Comparison of ENCODE assay signal across 8 cellular contexts in the genomic region with DNA sequence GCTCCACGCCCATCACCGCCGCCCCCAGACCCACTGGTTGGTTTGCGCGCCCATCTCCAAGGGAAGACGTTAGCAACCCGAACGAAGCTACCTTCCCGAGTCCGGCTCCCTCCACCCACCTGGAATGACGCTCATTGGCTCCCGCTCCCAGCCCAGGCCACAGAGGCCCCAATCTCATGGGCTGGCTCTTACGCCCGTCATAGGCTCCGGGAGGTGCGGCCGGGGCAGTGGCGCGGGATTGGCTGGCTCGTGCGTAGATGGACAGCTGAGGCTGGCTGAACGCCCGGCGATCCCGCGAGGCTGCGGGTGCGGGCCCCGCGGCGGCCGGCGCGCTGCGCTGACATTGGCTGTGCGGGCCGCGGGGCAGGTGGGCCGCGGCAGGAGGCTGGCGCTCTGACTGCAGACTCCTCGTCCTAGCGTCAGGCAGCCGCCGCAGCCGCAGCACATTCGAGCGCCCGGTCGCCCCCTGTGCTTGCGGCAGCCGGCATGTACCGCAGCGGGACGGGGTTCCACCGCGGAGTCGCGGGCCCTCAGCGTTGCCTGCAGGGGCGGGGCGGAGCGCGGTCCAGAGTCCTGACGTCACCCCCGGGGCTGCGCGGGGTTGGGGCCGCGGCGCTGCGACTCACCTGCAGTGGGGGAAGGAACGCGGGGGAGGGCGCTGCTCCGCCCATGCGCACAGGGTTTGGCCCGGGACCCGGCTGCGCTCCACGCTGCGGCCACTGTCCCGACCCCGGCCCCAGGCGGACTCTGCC. TPM values are rescaled to one million over a fixed set of nuclear protein-coding genes. Genes with fewer than 3 reads are reported as not detected.
A peak's percentile ranks its signal among the peaks of the same experiment; 100 is the strongest.
DNase-seq lines count a peak whose midpoint lies in the region; ATAC-seq and TF ChIP-seq lines count a peak whose summit lies in the region.

No MANE protein-coding gene starts in this region.

- H3K4me3 ChIP-seq in AG04450 (ENCODE audit: low read depth, low read length): peak overlapping the region; percentile 92
- H3K4me3 ChIP-seq in colonic mucosa: peak overlapping the region; percentile 95

- H3K27ac ChIP-seq in AG04450 (ENCODE audit: low read depth, low read length) (peak overlapping the region; percentile 21), colonic mucosa (peak overlapping the region; percentile 52)

- H3K9me3 ChIP-seq in AG04450 (ENCODE audit: control insufficient read depth, insufficient read depth, low read length) (no peaks in the 10 kb centered on the region; the same call in 1 of the 2 replicates), colonic mucosa (no peaks in the 10 kb centered on the region)

- POLR2A ChIA-PET in AG04450 (lab: Yijun Ruan, JAX): interaction anchor here (0.6 to 2.4 kb wide), 7 partner anchors 17 to 254 kb away, joined by 3 to 28 read pairs (median 3); no protein-coding TSS in a partner anchor

- TF ChIP-seq CTCF in AG04450 (IDR thresholded peaks at IDR 0.05; ENCODE audit: low read depth, low read length) (peak; percentile 9; the same call in 1 of the 2 replicates), colonic mucosa (IDR thresholded peaks at IDR 0.05) (no peak)

- DNase-seq in AG04450 (ENCODE audit: low read depth, low spot score) (peak; percentile 100), NCI-H345 treated with DMSO at 0.1 percent for 48 hours (lab: John Stamatoyannopoulos, UW; ENCODE audit: unreplicated experiment) (peak; percentile 86), colonic mucosa (peak; percentile 98), kidney tubule cell (ENCODE audit: low spot score) (peak; percentile 99)
- DNase-seq in activated CD4-positive, alpha-beta T cell treated with anti-CD3 and anti-CD28 coated beads for 4 hours: peak; percentile 74 to 76
- DNase-seq in stimulated activated CD4-positive, alpha-beta T cell treated with anti-CD3 and anti-CD28 coated beads, Interleukin-1b, Interleukin-23, amount 100 ng/mL, for 1 hour (ENCODE audit: low read depth in 2 of 2): peak; percentile 60 to 68

- peak; percentile 98 for ATAC-seq in GM19023 (IDR thresholded peaks at IDR 0.05; ENCODE audit: unreplicated experiment)
- ATAC-seq in HG03342 (IDR thresholded peaks at IDR 0.05; ENCODE audit: unreplicated experiment): peak; percentile 93

- intact Hi-C loops in colonic mucosa (cut with DNase I): no loop called here

- CTCF ChIA-PET in AG04450 (lab: Charles Lee): interaction anchor here (0.6 to 1.4 kb wide), 8 partner anchors 8 to 265 kb away, joined by 3 to 8 read pairs (median 3); no protein-coding TSS in a partner anchor

- H3K4me1 ChIP-seq in colonic mucosa: no peaks in the 10 kb centered on the region

- no peaks in the 10 kb centered on the region for H3K27me3 ChIP-seq in AG04450 (ENCODE audit: control insufficient read depth, insufficient read depth, low read length)
- peaks cover 19% of the 10 kb centered on the region for H3K27me3 ChIP-seq in colonic mucosa

- H3K9ac ChIP-seq in colonic mucosa (ENCODE audit: low read depth in 2 of 2, low read length in 2 of 2): peak overlapping the region in 1 of 2 donors; percentile 61

- H3K36me3 ChIP-seq in colonic mucosa: no peaks in the 10 kb centered on the region

RNA-seq across cellular contexts. Expression of a gene that starts 0.5 kb away (rescaled TPM):
- 98.4 and 103 TPM in 2 replicates for polyA plus RNA-seq in AG04450 (2011; rRNA removed)
- polyA minus RNA-seq in AG04450 (2011; rRNA and poly(A)+ RNA removed): 163 and 182 TPM in 2 replicates
- 10 to 100 TPM; 12.4 to 17.0 TPM for total RNA-seq in colonic mucosa

Comparison
In these comparisons a context has a peak if more than half of its experiments do, and no peak if none do; other contexts are left out.
1. Peak in every context shown above with its lines: DNase-seq, ATAC-seq, H3K4me3 ChIP-seq and H3K27ac ChIP-seq.